Comparison of ENCODE assay signal across 38 cellular contexts in the genomic region with DNA sequence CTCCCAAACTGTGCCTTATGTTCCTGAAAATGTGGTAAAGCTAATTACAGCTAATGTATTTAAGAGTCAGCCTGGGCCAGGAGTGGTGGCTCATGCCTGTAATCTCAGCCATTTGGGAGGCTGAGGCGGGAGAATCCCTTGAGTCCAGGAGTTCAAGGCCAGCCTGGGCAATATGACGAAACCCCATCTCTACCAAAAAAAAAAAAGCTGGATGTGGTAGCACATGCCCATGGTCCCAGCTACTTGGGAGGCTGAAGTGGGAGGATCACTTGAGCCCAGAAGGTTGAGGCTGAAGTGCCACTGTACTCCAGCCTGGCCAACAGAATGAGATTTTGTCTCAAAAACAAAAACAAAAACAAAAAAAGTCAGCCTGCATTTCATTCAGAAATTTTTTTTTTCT. TPM values are rescaled to one million over a fixed set of nuclear protein-coding genes. Genes with fewer than 3 reads are reported as not detected.
"Had no signal": no experiment of that assay in that cellular context is flagged by ENCODE, and none has a peak within 500 bp of the region (broad histone marks: within the 10 kb centered on the region; RNA-seq: fewer than 3 reads in every experiment).

No MANE protein-coding gene starts in this region.

- ATAC-seq: naive thymus-derived CD8-positive, alpha-beta T cell; natural killer cell treated with Interleukin-12 subunit alpha and Interleukin-12 subunit beta and Interleukin-15 and Interleukin-18, amount 100 ng/mL, for 72 hours; pancreas; right cardiac atrium; sciatic nerve; stimulated activated memory B cell treated with anti-CD40 and anti-IgM and Interleukin-4, amounts not matched to agents 10 μg/mL and 1 μg/mL and 100 μg/mL, for 72 hours; stimulated activated naive CD8-positive, alpha-beta T cell treated with anti-CD3 and anti-CD28 coated beads, Interleukin-15, amount 100 ng/mL, for 72 hours; stimulated activated naive CD8-positive, alpha-beta T cell treated with anti-CD3 and anti-CD28 coated beads, Interleukin-15, Interleukin-2, amounts not matched to agents 100 U/mL and 50 U/mL, for 24 hours had no signal

- DNase-seq: naive B cell; naive thymus-derived CD8-positive, alpha-beta T cell; nephron progenitor cell; nucleus accumbens; pancreas; retina; right cardiac atrium; spleen; stimulated activated CD4-positive, alpha-beta T cell treated with anti-CD3 and anti-CD28 coated beads, Interleukin-12 subunit alpha, Interleukin-12 subunit beta, amount 100 ng/mL, for 4 hours; stimulated activated CD4-positive, alpha-beta T cell treated with anti-CD3 and anti-CD28 coated beads, Interleukin-1b, Interleukin-23, amount 100 ng/mL, for 48 hours; stimulated activated CD4-positive, alpha-beta T cell treated with anti-CD3 and anti-CD28 coated beads, Interleukin-4, amount 100 ng/mL, for 1 hour; stimulated activated CD4-positive, alpha-beta T cell treated with anti-CD3 and anti-CD28 coated beads, Interleukin-4, amount 100 ng/mL, for 4 hours; stimulated activated CD8-positive, alpha-beta memory T cell treated with anti-CD3 and anti-CD28 coated beads, Interleukin-4, amount 100 ng/mL, for 48 hours; stimulated activated naive CD4-positive, alpha-beta T cell; stimulated activated naive CD8-positive, alpha-beta T cell treated with anti-CD3 and anti-CD28 coated beads, Interleukin-15, amount 100 ng/mL, for 72 hours; stimulated activated naive CD8-positive, alpha-beta T cell treated with anti-CD3 and anti-CD28 coated beads, Interleukin-15, Interleukin-2, amounts not matched to agents 100 U/mL and 50 U/mL, for 24 hours; substantia nigra; testis; tibial artery; transverse colon; upper lobe of left lung had no signal

- H3K9me3 ChIP-seq: neutrophil, pancreas, prostate gland, spleen, suprapubic skin, testis, tibial artery, transverse colon, upper lobe of left lung, vagina had no signal

- FAIRE-seq: pancreas, urothelium cell line had no signal

- H3K27ac ChIP-seq: neutrophil, pancreas, prostate gland, skin epidermis, spleen, suprapubic skin, testis, tibial artery, transverse colon, upper lobe of left lung, vagina had no signal

- H3K36me3 ChIP-seq: neutrophil, pancreas, prostate gland, transverse colon had no signal

- H3K4me1 ChIP-seq: pancreas, prostate gland, suprapubic skin, testis, tibial artery, transverse colon, vagina had no signal

- H3K4me3 ChIP-seq: pancreas, prostate gland, skin epidermis, smooth muscle cell, spleen, suprapubic skin, testis, tibial artery, transverse colon, upper lobe of left lung, vagina had no signal

- H3K27me3 ChIP-seq: neutrophil, pancreas, spleen, suprapubic skin, testis, tibial artery, transverse colon, upper lobe of left lung, vagina had no signal

- H3K4me2 ChIP-seq: smooth muscle cell had no signal

RNA-seq across cellular contexts. Expression of gene C17orf78, which starts 33.2 kb away (rescaled TPM):
- total RNA-seq: naive thymus-derived CD8-positive, alpha-beta T cell; natural killer cell treated with Interleukin-12 subunit alpha and Interleukin-12 subunit beta and Interleukin-15 and Interleukin-18, amount 100 ng/mL, for 72 hours; neural crest cell; omental fat pad; osteocyte; pancreas; posterior vena cava; prostate gland; pulmonary artery endothelial cell; right cardiac atrium; sciatic nerve; smooth muscle cell; spleen; suprapubic skin; transverse colon; upper lobe of left lung; ureter; vagina had no signal
- polyA plus RNA-seq: naive thymus-derived CD8-positive, alpha-beta T cell; pancreas; right cardiac atrium; smooth muscle cell; spleen; thymus had no signal
